7 cellular contexts compared by ENCODE assay signal in genomic region chr7:2247141-2247985, GRCh38. TPM values are rescaled to one million over a fixed set of nuclear protein-coding genes. Genes with fewer than 3 reads are reported as not detected.
DNase-seq lines count a peak whose midpoint lies in the region; ATAC-seq and TF ChIP-seq lines count a peak whose summit lies in the region.

No MANE protein-coding gene starts in this region.

- CTCF ChIA-PET in OCI-LY7 (lab: Charles Lee; ENCODE audit: unreplicated experiment): no interaction called here

- no peak overlapping the region for H2AFZ ChIP-seq in OCI-LY7 (ENCODE audit: low read length)

- no peak for ATAC-seq in GM18519 (IDR thresholded peaks at IDR 0.05; ENCODE audit: low FRiP score, unreplicated experiment)

- TF ChIP-seq CTCF in GM12864 (IDR thresholded peaks at IDR 0.05; ENCODE audit: low read depth, low read length, missing control alignments): peak; percentile 82
- TF ChIP-seq CTCF in OCI-LY7 (conservative IDR thresholded peaks at IDR 0.05; ENCODE audit: low read length): peak; percentile 82

- POLR2A ChIA-PET in OCI-LY7 (lab: Charles Lee): no interaction called here

- H3K4me2 ChIP-seq in OCI-LY7 (ENCODE audit: low read length): no peak overlapping the region

- H4K20me1 ChIP-seq in OCI-LY7 (ENCODE audit: insufficient read depth, low read length): 0 out of 2 replicates have a peak, but pooled peaks cover 5% of the 10 kb centered on the region

- peaks cover 12% of the 10 kb centered on the region for H3K4me1 ChIP-seq in OCI-LY7 (ENCODE audit: insufficient read depth, low read length, poor library complexity, severe bottlenecking)

- no peak for DNase-seq in GM12864 (ENCODE audit: low read depth)
- peak; percentile 51 for DNase-seq in OCI-LY7 (ENCODE audit: low spot score)
- peak; percentile 54 for DNase-seq in dermis blood vessel endothelial cell
- DNase-seq in occipital lobe (lab: John Stamatoyannopoulos, UW): peak; percentile 7
- DNase-seq in glomerular visceral epithelial cell (ENCODE audit: extremely low spot score): no peak
- DNase-seq in T-helper 1 cell: no peak

- no peaks in the 10 kb centered on the region for H3K9me3 ChIP-seq in OCI-LY7 (ENCODE audit: low read length)

- H3K9me2 ChIP-seq in OCI-LY7 (ENCODE audit: insufficient read depth, low read length): no peaks in the 10 kb centered on the region

- BruUV-seq in OCI-LY7 (replicated peaks; lab: Mats Ljungman, UMichigan): no TSS peak

- H3K36me3 ChIP-seq in OCI-LY7 (ENCODE audit: insufficient read depth, low read length): peaks cover 16% of the 10 kb centered on the region; the same call in 1 of the 2 replicates

- intact Hi-C loops in OCI-LY7 (cut with micrococcal nuclease; ENCODE audit: unreplicated experiment): no loop called here

- no peak overlapping the region for H3K4me3 ChIP-seq in GM12864 (ENCODE audit: low read depth, low read length)
- H3K4me3 ChIP-seq in OCI-LY7 (ENCODE audit: low read depth, low read length, poor library complexity, severe bottlenecking): no peak overlapping the region

- no peaks in the 10 kb centered on the region for H3K79me2 ChIP-seq in OCI-LY7 (ENCODE audit: insufficient read depth, low read depth, low read length)

- H3K27ac ChIP-seq in OCI-LY7 (ENCODE audit: low read depth, low read length, poor library complexity, severe bottlenecking): no peak overlapping the region

RNA-seq across cellular contexts. Expression of gene NUDT1, which starts 5.3 kb away (rescaled TPM):
- total RNA-seq in OCI-LY7 (2014; rRNA removed; shearing (Covaris generic)): 117 and 124 TPM in 2 replicates
- total RNA-seq in OCI-LY7 (2022) (78.2 and 88.4 TPM in 2 replicates), dermis blood vessel endothelial cell (8.0 and 14.2 TPM in 2 replicates), occipital lobe (13.7 TPM)

RNA-seq across cellular contexts. Expression of gene MRM2, which starts 5.4 kb away (rescaled TPM):
- 45.1 and 49.3 TPM in 2 replicates for total RNA-seq in OCI-LY7 (2014; rRNA removed; shearing (Covaris generic))
- total RNA-seq in OCI-LY7 (2022): 45.1 and 52.3 TPM in 2 replicates
- total RNA-seq in dermis blood vessel endothelial cell: 15.3 and 20.1 TPM in 2 replicates
- total RNA-seq in occipital lobe: 15.0 TPM

RNA-seq across cellular contexts. Expression of gene MAD1L1, which starts 14.6 kb away (rescaled TPM):
- 65.3 and 125 TPM in 2 replicates for total RNA-seq in OCI-LY7 (2014; rRNA removed; shearing (Covaris generic))
- 58.3 and 60.9 TPM in 2 replicates for total RNA-seq in OCI-LY7 (2022)
- total RNA-seq in dermis blood vessel endothelial cell: 48.4 and 53.3 TPM in 2 replicates
- 24.2 TPM for total RNA-seq in occipital lobe

Comparison
In these comparisons a context has a peak if more than half of its experiments do, and no peak if none do; other contexts are left out.
1. DNase-seq: peak in OCI-LY7 (single experiment), dermis blood vessel endothelial cell (single experiment) and occipital lobe (single experiment); none in GM12864 (single experiment), glomerular visceral epithelial cell (single experiment) and T-helper 1 cell (0 of 5).